Comparison of ENCODE assay signal across 8 cellular contexts in genomic region chrX:100768679-100769338, GRCh38. TPM values are rescaled to one million over a fixed set of nuclear protein-coding genes. Genes with fewer than 3 reads are reported as not detected.
DNase-seq lines count a peak whose midpoint lies in the region; ATAC-seq, FAIRE-seq and TF ChIP-seq lines count a peak whose summit lies in the region.

No MANE protein-coding gene starts in this region.

- H3K36me3 ChIP-seq in right atrium auricular region (no peaks in the 10 kb centered on the region), small intestine (ENCODE audit: control insufficient read depth in 2 of 2, insufficient read depth in 2 of 2, low read length in 2 of 2) (no peaks in the 10 kb centered on the region)

- H3K27me3 Mint-ChIP-seq in T-helper 17 cell = no peaks in the 10 kb centered on the region

- ATAC-seq in T-helper 17 cell (peak; percentile 99), HG03175 (IDR thresholded peaks at IDR 0.05; ENCODE audit: unreplicated experiment) (no peak)

- H3K4me3 Mint-ChIP-seq in T-helper 17 cell = no peak overlapping the region

- no peak overlapping the region for H3K27ac ChIP-seq in right atrium auricular region
- H3K27ac ChIP-seq in small intestine (ENCODE audit: low read depth in 1 of 2, low read length in 1 of 2) = no peak overlapping the region

- H3K4me1 ChIP-seq in right atrium auricular region (no peaks in the 10 kb centered on the region), small intestine (ENCODE audit: control insufficient read depth in 2 of 2, insufficient read depth in 1 of 2, low read depth in 1 of 2, low read length in 1 of 2) (no peaks in the 10 kb centered on the region)

- DNase-seq in Ammon's horn (ENCODE audit: low spot score) (peak; percentile 16), GM19239 (ENCODE audit: insufficient read length, low spot score) (peak; percentile 22), NCI-H1105 treated with DMSO at 0.1 percent for 48 hours (lab: John Stamatoyannopoulos, UW) (peak; percentile 57), T-helper 17 cell (peak; percentile 57 to 78 (median 63)), amniotic stem cell (lab: John Stamatoyannopoulos, UW) (peak; percentile 38), right atrium auricular region (ENCODE audit: low spot score) (peak; percentile 87), small intestine (peak; percentile 67)

- FAIRE-seq in GM19239 (lab: Jason Lieb, UNC) (peak; percentile 86), small intestine (lab: Jason Lieb, UNC) (no peak)

- H3K9me3 ChIP-seq in T-helper 17 cell (ENCODE audit: control insufficient read depth, low read length, poor library complexity, severe bottlenecking) (no peaks in the 10 kb centered on the region), right atrium auricular region (peaks cover 0 to 15% of the 10 kb centered on the region in 2 donors), small intestine (ENCODE audit: control insufficient read depth, low read depth) (no peaks in the 10 kb centered on the region)

- H3K27me3 ChIP-seq in right atrium auricular region (no peaks in the 10 kb centered on the region), small intestine (ENCODE audit: control insufficient read depth in 2 of 2, insufficient read depth in 2 of 2, low read length in 2 of 2) (no peaks in the 10 kb centered on the region)

- no peak overlapping the region for H3K27ac Mint-ChIP-seq in T-helper 17 cell

- H3K4me3 ChIP-seq in right atrium auricular region (no peak overlapping the region), small intestine (ENCODE audit: low read depth in 1 of 2, low read length in 2 of 2) (no peak overlapping the region)

- TF ChIP-seq CTCF in right atrium auricular region (IDR thresholded peaks at IDR 0.05) = peak; percentile 89 to 96

- no peaks in the 10 kb centered on the region for H3K4me1 Mint-ChIP-seq in T-helper 17 cell

- 18 to 23% (median 19%) methylated on average over 7 of the region's 7 CpGs for WGBS in small intestine, 3 donors

- H3K36me3 Mint-ChIP-seq in T-helper 17 cell (ENCODE audit: low read depth) = no peaks in the 10 kb centered on the region

RNA-seq across cellular contexts. Expression of gene SYTL4, which starts 36.9 kb away (rescaled TPM):
- total RNA-seq in T-helper 17 cell (1 to 10 TPM in 1 of 2 donors, under 1 TPM in 1; 0.20 to 8.2 TPM), right atrium auricular region (1 to 10 TPM; 3.2 to 4.8 TPM)
- 1 to 10 TPM; 3.8 to 6.2 (median 4.6) TPM for polyA plus RNA-seq in small intestine

RNA-seq across cellular contexts. Expression of gene CSTF2, which starts 51.4 kb away (rescaled TPM):
- 10 to 100 TPM; 11.4 to 11.6 TPM for total RNA-seq in T-helper 17 cell
- total RNA-seq in right atrium auricular region = 1 to 10 TPM; 3.6 to 5.3 TPM
- 10 to 100 TPM in 1 of 3 donors, 1 to 10 TPM in 2; 4.6 to 12.5 (median 7.8) TPM for polyA plus RNA-seq in small intestine

Comparison
In these comparisons a context has a peak if more than half of its experiments do, and no peak if none do; other contexts are left out.
1. DNase-seq: peak in every context shown above with its lines; median percentile 87 in right atrium auricular region; 67 in small intestine; 63 in T-helper 17 cell; 57 in NCI-H1105 treated with DMSO at 0.1 percent for 48 hours; 38 in amniotic stem cell; 22 in GM19239; 16 in Ammon's horn.